11 cellular contexts compared by ENCODE assay signal in genomic region chr12:26425587-26426260, GRCh38.
A peak's percentile ranks its signal among the peaks of the same experiment; 100 is the strongest.
DNase-seq lines count a peak whose midpoint lies in the region; ATAC-seq and TF ChIP-seq lines count a peak whose summit lies in the region.
"Had no signal": no experiment of that assay in that cellular context is flagged by ENCODE, and none has a peak within 500 bp of the region (broad histone marks: within the 10 kb centered on the region; RNA-seq: fewer than 3 reads in every experiment).

No MANE protein-coding gene starts in this region.

- H3K4me3 ChIP-seq in GM12865 (ENCODE audit: low read depth, low read length) (no peak overlapping the region), right lobe of liver (no peak overlapping the region)

- POLR2A ChIA-PET in activated B cell treated with CpG ODN at 0.5 μM for 24 hours (lab: Charles Lee), result interaction anchor here (0.7 to 1.2 kb wide), 4 partner anchors 269 to 406 kb away, joined by 3 to 5 read pairs (median 4); partner anchors contain the start of gene BHLHE41

- no peaks in the 10 kb centered on the region for H3K27me3 ChIP-seq in right lobe of liver

- ATAC-seq in GM19452 (IDR thresholded peaks at IDR 0.05; ENCODE audit: unreplicated experiment), result peak; percentile 74
- peak; percentile 78 for ATAC-seq in HG02981 (IDR thresholded peaks at IDR 0.05; ENCODE audit: unreplicated experiment)
- ATAC-seq in activated B cell treated with CpG ODN at 0.5 μM for 24 hours (ENCODE audit: low read depth), result peak; percentile 54
- ATAC-seq in right lobe of liver, result no peak

- H3K36me3 ChIP-seq in right lobe of liver, result no peaks in the 10 kb centered on the region

- 44% methylated on average over 2 of the region's 6 CpGs for WGBS in right lobe of liver (ENCODE audit: insufficient coverage, low coverage, low lambda C conversion rate, missing lambda C conversion rate)

- no peak overlapping the region for H3K27ac ChIP-seq in right lobe of liver

- intact Hi-C loops in activated B cell treated with CpG ODN at 0.5 μM for 24 hours (cut with micrococcal nuclease) (no loop called here), right lobe of liver (cut with DNase I) (no loop called here)

- no peak for TF ChIP-seq CTCF in GM12865 (IDR thresholded peaks at IDR 0.05; ENCODE audit: insufficient read depth, low read depth, low read length, missing control alignments)
- TF ChIP-seq CTCF in activated B cell treated with CpG ODN at 0.5 μM for 24 hours (IDR thresholded peaks at IDR 0.05), result no peak
- TF ChIP-seq CTCF in right lobe of liver (IDR thresholded peaks at IDR 0.05), result no peak

- H3K27ac Mint-ChIP-seq in activated B cell treated with CpG ODN at 0.5 μM for 24 hours, result peak overlapping the region; percentile 61
- H3K27ac Mint-ChIP-seq in activated naive CD4-positive, alpha-beta T cell treated with anti-CD3 and anti-CD28 coated beads, Interleukin-2, amount 10 ng/mL, durations not matched to agents 7 days and 5 days, result no peak overlapping the region

- H3K36me3 Mint-ChIP-seq in activated B cell treated with CpG ODN at 0.5 μM for 24 hours (ENCODE audit: low read depth), result peaks cover 34% of the 10 kb centered on the region
- H3K36me3 Mint-ChIP-seq in activated naive CD4-positive, alpha-beta T cell treated with anti-CD3 and anti-CD28 coated beads, Interleukin-2, amount 10 ng/mL, durations not matched to agents 7 days and 5 days, result peaks cover 6% of the 10 kb centered on the region

- CTCF ChIA-PET in activated B cell treated with CpG ODN at 0.5 μM for 24 hours (lab: Charles Lee), result interaction anchor here (1.4 to 1.8 kb wide), 2 partner anchors 276 to 306 kb away, joined by 3 to 4 read pairs; no protein-coding TSS in a partner anchor
- CTCF ChIA-PET in activated naive CD4-positive, alpha-beta T cell treated with anti-CD3 and anti-CD28 coated beads, Interleukin-2, amount 10 ng/mL, durations not matched to agents 7 days and 5 days (lab: Charles Lee), result no interaction called here

- no peak for TF ChIP-seq POLR2A in right lobe of liver (IDR thresholded peaks at IDR 0.05)

- H3K27me3 Mint-ChIP-seq in activated B cell treated with CpG ODN at 0.5 μM for 24 hours, result no peaks in the 10 kb centered on the region
- no peaks in the 10 kb centered on the region for H3K27me3 Mint-ChIP-seq in activated naive CD4-positive, alpha-beta T cell treated with anti-CD3 and anti-CD28 coated beads, Interleukin-2, amount 10 ng/mL, durations not matched to agents 7 days and 5 days
- H3K27me3 Mint-ChIP-seq: CD4-positive, CD25-positive, alpha-beta regulatory T cell had no signal

- H3K4me1 Mint-ChIP-seq in activated B cell treated with CpG ODN at 0.5 μM for 24 hours, result peaks cover 11% of the 10 kb centered on the region
- H3K4me1 Mint-ChIP-seq in activated naive CD4-positive, alpha-beta T cell treated with anti-CD3 and anti-CD28 coated beads, Interleukin-2, amount 10 ng/mL, durations not matched to agents 7 days and 5 days, result peaks cover 3% of the 10 kb centered on the region

- H3K9me3 ChIP-seq in right lobe of liver, result no peaks in the 10 kb centered on the region

- peak overlapping the region; percentile 44 for H3K4me3 Mint-ChIP-seq in activated B cell treated with CpG ODN at 0.5 μM for 24 hours
- no peak overlapping the region for H3K4me3 Mint-ChIP-seq in activated naive CD4-positive, alpha-beta T cell treated with anti-CD3 and anti-CD28 coated beads, Interleukin-2, amount 10 ng/mL, durations not matched to agents 7 days and 5 days
- H3K4me3 Mint-ChIP-seq: CD4-positive, CD25-positive, alpha-beta regulatory T cell had no signal

- peaks cover 0 to 14% (median 0%) of the 10 kb centered on the region in 4 donors for H3K4me1 ChIP-seq in right lobe of liver

- no peaks in the 10 kb centered on the region for H3K9me3 Mint-ChIP-seq in activated B cell treated with CpG ODN at 0.5 μM for 24 hours
- H3K9me3 Mint-ChIP-seq in activated naive CD4-positive, alpha-beta T cell treated with anti-CD3 and anti-CD28 coated beads, Interleukin-2, amount 10 ng/mL, durations not matched to agents 7 days and 5 days, result no peaks in the 10 kb centered on the region

- DNase-seq in GM12865 (ENCODE audit: low read depth) (peak; percentile 40), activated B cell treated with CpG ODN at 0.5 μM for 24 hours (no peak), right lobe of liver (no peak), AG08395 (ENCODE audit: low spot score) (no peak), RPMI8226 (no peak)
- DNase-seq in activated naive CD4-positive, alpha-beta T cell treated with anti-CD3 and anti-CD28 coated beads, Interleukin-2, amount 10 ng/mL, durations not matched to agents 7 days and 5 days, result no peak
- DNase-seq: CD4-positive, CD25-positive, alpha-beta regulatory T cell; head of caudate nucleus; NCI-H446 had no signal

Comparison
In these comparisons a context has a peak if more than half of its experiments do, and no peak if none do; other contexts are left out.
1. ATAC-seq: peak in GM19452 (single experiment), HG02981 (single experiment) and activated B cell treated with CpG ODN at 0.5 μM for 24 hours (single experiment); none in right lobe of liver (0 of 4).